ENCODE assay signal across 32 cellular contexts in genomic region chr6:37053683-37054082, GRCh38. TPM values are rescaled to one million over a fixed set of nuclear protein-coding genes. Genes with fewer than 3 reads are reported as not detected.
"Had no signal": no experiment of that assay in that cellular context is flagged by ENCODE, and none has a peak within 500 bp of the region (broad histone marks: within the 10 kb centered on the region; RNA-seq: fewer than 3 reads in every experiment).

No MANE protein-coding gene starts in this region.

- H3K27ac ChIP-seq: ascending aorta, cardiac muscle cell, SJSA1 had no signal

- H3K27ac Mint-ChIP-seq: activated CD4-positive, alpha-beta T cell treated with anti-CD3 and anti-CD28 coated beads, Interleukin-2, amount 10 ng/mL, durations not matched to agents 24 days and 14 days; activated CD8-positive, alpha-beta T cell treated with anti-CD3 and anti-CD28 coated beads for 36 hours; activated naive CD8-positive, alpha-beta T cell treated with anti-CD3 and anti-CD28 coated beads for 36 hours; activated T-cell treated with anti-CD3 and anti-CD28 coated beads, Interleukin-2, amount 50 U/mL, for 72 hours; T-helper 2 cell treated with Interferon-gamma antibody and Interleukin-4, amounts not matched to agents 5 μg/mL and 100 μg/mL, for 36 hours had no signal

- ATAC-seq: activated CD8-positive, alpha-beta T cell treated with anti-CD3 and anti-CD28 coated beads for 36 hours; activated T-cell treated with anti-CD3 and anti-CD28 coated beads, Interleukin-2, amount 50 U/mL, for 72 hours; activated T-helper 17 cell treated with anti-CD3 and anti-CD28 coated beads, Interleukin-2, amount 50 U/mL, for 72 hours had no signal

- FAIRE-seq: TTC549 had no signal

- H2AFZ ChIP-seq: PC-9 had no signal

- H3K4me2 ChIP-seq: PC-9, SK-N-SH had no signal

- H3K36me3 ChIP-seq: ascending aorta, cardiac muscle cell, SJSA1 had no signal

- H3K36me3 Mint-ChIP-seq: activated naive CD8-positive, alpha-beta T cell treated with anti-CD3 and anti-CD28 coated beads for 36 hours had no signal

- H3K27me3 ChIP-seq: ascending aorta, cardiac muscle cell, SJSA1 had no signal

- H3K27me3 Mint-ChIP-seq: activated CD4-positive, alpha-beta T cell treated with anti-CD3 and anti-CD28 coated beads, Interleukin-2, amount 10 ng/mL, durations not matched to agents 24 days and 14 days; activated CD8-positive, alpha-beta T cell treated with anti-CD3 and anti-CD28 coated beads for 36 hours; activated naive CD8-positive, alpha-beta T cell treated with anti-CD3 and anti-CD28 coated beads for 36 hours; activated T-helper 17 cell treated with anti-CD3 and anti-CD28 coated beads, Interleukin-2, amount 50 U/mL, for 72 hours; central memory CD8-positive, alpha-beta T cell had no signal

- DNase-seq: activated CD4-positive, alpha-beta T cell treated with anti-CD3 and anti-CD28 coated beads, Interleukin-2, amount 10 ng/mL, durations not matched to agents 24 days and 14 days; activated CD4-positive, alpha-beta T cell treated with anti-CD3 and anti-CD28 coated beads, Interleukin-2, amount 50 U/mL, for 4 hours; activated CD8-positive, alpha-beta T cell treated with anti-CD3 and anti-CD28 coated beads for 36 hours; activated effector memory CD4-positive, alpha-beta T cell treated with anti-CD3 and anti-CD28 coated beads, Interleukin-2, amount 50 U/mL, for 16 hours; activated naive CD4-positive, alpha-beta T cell; activated naive CD4-positive, alpha-beta T cell treated with anti-CD3 and anti-CD28 coated beads, Interleukin-2, amount 50 U/mL, for 16 hours; activated naive CD8-positive, alpha-beta T cell treated with anti-CD3 and anti-CD28 coated beads for 36 hours; activated T-cell treated with anti-CD3 and anti-CD28 coated beads, Interleukin-2, amount 50 U/mL, for 1 hour; activated T-cell treated with anti-CD3 and anti-CD28 coated beads, Interleukin-2, amount 50 U/mL, for 72 hours; amygdala; Karpas-422; NCI-H1048; NCI-H1105 treated with DMSO at 0.1 percent for 48 hours; NCI-H1436; NCI-H1694; NCI-H1930; NCI-H2081 treated with DMSO at 0.1 percent for 48 hours; NCI-H226; NCI-H446 treated with DMSO at 0.1 percent for 48 hours; NCI-H524; PC-9; SHP77 treated with DMSO at 0.1 percent for 48 hours; SK-N-SH had no signal

- H3K9me3 Mint-ChIP-seq: activated CD4-positive, alpha-beta T cell treated with anti-CD3 and anti-CD28 coated beads, Interleukin-2, amount 10 ng/mL, durations not matched to agents 24 days and 14 days; activated CD8-positive, alpha-beta T cell treated with anti-CD3 and anti-CD28 coated beads for 36 hours; activated naive CD8-positive, alpha-beta T cell treated with anti-CD3 and anti-CD28 coated beads for 36 hours; activated T-cell treated with anti-CD3 and anti-CD28 coated beads, Interleukin-2, amount 50 U/mL, for 72 hours; activated T-helper 17 cell treated with anti-CD3 and anti-CD28 coated beads, Interleukin-2, amount 50 U/mL, for 72 hours; T-helper 1 cell treated with Interleukin-12 subunit alpha and Interleukin-12 subunit beta and Interleukin-4 antibody, amounts not matched to agents 30 μg/mL and 1 μg/mL, for 36 hours; T-helper 2 cell treated with Interferon-gamma antibody and Interleukin-4, amounts not matched to agents 5 μg/mL and 100 μg/mL, for 36 hours had no signal

- H3K4me3 Mint-ChIP-seq: activated CD4-positive, alpha-beta T cell treated with anti-CD3 and anti-CD28 coated beads, Interleukin-2, amount 10 ng/mL, durations not matched to agents 24 days and 14 days; activated CD8-positive, alpha-beta T cell treated with anti-CD3 and anti-CD28 coated beads for 36 hours; activated naive CD8-positive, alpha-beta T cell treated with anti-CD3 and anti-CD28 coated beads for 36 hours; activated T-cell treated with anti-CD3 and anti-CD28 coated beads, Interleukin-2, amount 50 U/mL, for 72 hours; activated T-helper 17 cell treated with anti-CD3 and anti-CD28 coated beads, Interleukin-2, amount 50 U/mL, for 72 hours; central memory CD8-positive, alpha-beta T cell; T-helper 1 cell treated with Interleukin-12 subunit alpha and Interleukin-12 subunit beta and Interleukin-4 antibody, amounts not matched to agents 30 μg/mL and 1 μg/mL, for 36 hours; T-helper 2 cell treated with Interferon-gamma antibody and Interleukin-4, amounts not matched to agents 5 μg/mL and 100 μg/mL, for 36 hours had no signal

- H3K9ac ChIP-seq: SK-N-SH had no signal

- H3K9me3 ChIP-seq: ascending aorta, SJSA1, SK-N-SH had no signal

- H3K4me3 ChIP-seq: ascending aorta, cardiac muscle cell, PC-9, SJSA1 had no signal

- H3K9me2 ChIP-seq: SK-N-SH had no signal

RNA-seq across cellular contexts. Expression of gene FGD2, which starts 48.2 kb away (rescaled TPM):
- total RNA-seq: cardiac muscle cell, MCF 10A, SJSA1 had no signal
- polyA plus RNA-seq: SK-N-SH had no signal
